13 cellular contexts compared by ENCODE assay signal in the genomic region with DNA sequence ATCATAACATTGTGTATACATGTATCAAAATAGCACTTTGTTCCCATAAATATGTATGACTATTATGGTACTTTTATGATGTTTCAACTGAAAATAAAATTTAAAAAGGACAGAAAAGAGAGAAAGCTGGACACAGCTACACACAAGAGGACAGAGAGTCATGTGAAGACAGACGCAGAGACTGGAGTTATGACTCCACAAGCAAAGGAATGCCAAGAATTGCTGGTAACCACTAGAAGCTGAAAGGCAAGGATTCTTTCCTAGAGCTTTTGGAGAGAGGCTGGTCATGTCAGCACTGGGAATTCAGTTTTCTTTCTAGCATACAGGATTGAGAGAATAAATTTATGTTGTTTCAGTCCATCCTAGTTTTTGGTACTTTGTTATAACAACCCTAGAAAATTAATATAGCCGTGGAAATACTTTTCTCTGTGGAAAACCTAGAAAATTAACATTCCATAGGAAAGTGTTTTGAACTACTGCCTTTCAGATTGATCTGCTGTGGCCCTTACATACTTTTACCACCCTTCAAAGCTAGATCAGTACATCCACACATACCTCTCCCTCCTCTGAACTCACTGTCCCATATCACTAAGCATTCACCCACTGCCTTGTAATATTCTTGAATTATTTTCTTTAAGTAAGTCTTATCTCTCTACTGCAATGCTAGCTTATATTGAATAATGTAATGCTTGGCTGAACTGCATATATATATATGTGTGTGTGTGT.
DNase-seq lines count a peak whose midpoint lies in the region; ATAC-seq and TF ChIP-seq lines count a peak whose summit lies in the region.
"Had no signal": no experiment of that assay in that cellular context is flagged by ENCODE, and none has a peak within 500 bp of the region (broad histone marks: within the 10 kb centered on the region; RNA-seq: fewer than 3 reads in every experiment).

No MANE protein-coding gene starts in this region.

- peak; percentile 17 for DNase-seq in ELF-1 (ENCODE audit: low read depth, low spot score)
- no peak for DNase-seq in RWPE2 (ENCODE audit: low spot score)
- peak; percentile 89 to 90 for DNase-seq in fibroblast of lung (ENCODE audit: low read depth in 2 of 2)
- DNase-seq in trophoblast cell: peak; percentile 43 to 79
- DNase-seq in NCI-H69 (lab: John Stamatoyannopoulos, UW): no peak
- DNase-seq in progenitor cell of endocrine pancreas (ENCODE audit: low spot score, unreplicated experiment): no peak
- DNase-seq in neural progenitor cell (ENCODE audit: low spot score): no peak
- DNase-seq: erythroblast, NCI-H526, right lobe of liver had no signal

- H3K79me1 ChIP-seq in trophoblast cell (ENCODE audit: low read length): peaks cover 5% of the 10 kb centered on the region

- WGBS in trophoblast cell (ENCODE audit: extremely low coverage, insufficient coverage, insufficient read length): no CpG with 5 or more reads among the region's 2 CpGs

- no peak overlapping the region for H2BK120ac ChIP-seq in trophoblast cell (ENCODE audit: insufficient read depth, low read length, poor library complexity)

- no peaks in the 10 kb centered on the region for H3K9me3 Mint-ChIP-seq in progenitor cell of endocrine pancreas (ENCODE audit: low read depth)
- no peaks in the 10 kb centered on the region for H3K9me3 Mint-ChIP-seq in neural progenitor cell

- H3K4me1 Mint-ChIP-seq in progenitor cell of endocrine pancreas (ENCODE audit: low read depth) (peaks cover 17% of the 10 kb centered on the region), neural progenitor cell (no peaks in the 10 kb centered on the region)

- no peak overlapping the region for H4K91ac ChIP-seq in trophoblast cell (ENCODE audit: low read depth, low read length)

- no peak overlapping the region for H2AFZ ChIP-seq in fibroblast of lung (ENCODE audit: low read length)
- no peak overlapping the region for H2AFZ ChIP-seq in trophoblast cell (ENCODE audit: insufficient read depth, low read length, poor library complexity)
- H2AFZ ChIP-seq in neural progenitor cell (replicated peaks): no peak overlapping the region

- H3K9ac ChIP-seq in fibroblast of lung (ENCODE audit: insufficient read depth, low read length): no peak overlapping the region
- H3K9ac ChIP-seq in trophoblast cell (ENCODE audit: low read length): no peak overlapping the region
- no peak overlapping the region for H3K9ac ChIP-seq in neural progenitor cell

- H3K79me2 ChIP-seq in fibroblast of lung (ENCODE audit: control insufficient read depth, insufficient read depth, low read length) (no peaks in the 10 kb centered on the region), trophoblast cell (ENCODE audit: control insufficient read depth, insufficient read depth, low read length, poor library complexity) (no peaks in the 10 kb centered on the region), neural progenitor cell (ENCODE audit: low read depth) (no peaks in the 10 kb centered on the region)

- peak overlapping the region; percentile 10 for H3K4me2 ChIP-seq in fibroblast of lung (ENCODE audit: extremely low read depth, insufficient read depth, low read length)
- peak overlapping the region; percentile 33 for H3K4me2 ChIP-seq in trophoblast cell (ENCODE audit: low read length)
- H3K4me2 ChIP-seq in neural progenitor cell: no peak overlapping the region

- H3K27ac ChIP-seq in RWPE2 (ENCODE audit: poor library complexity, severe bottlenecking) (peak overlapping the region; percentile 46), fibroblast of lung (ENCODE audit: insufficient read depth, low read length) (peak overlapping the region; percentile 62), trophoblast cell (ENCODE audit: low read depth, low read length) (peak overlapping the region; percentile 61), neural progenitor cell (no peak overlapping the region)
- H3K27ac ChIP-seq: adrenal gland, right lobe of liver had no signal

- TF ChIP-seq CTCF in RWPE2 (IDR thresholded peaks at IDR 0.05; ENCODE audit: poor library complexity, severe bottlenecking): no peak
- no peak for TF ChIP-seq CTCF in fibroblast of lung (conservative IDR thresholded peaks at IDR 0.05 in 1 of 2, IDR thresholded peaks at IDR 0.05 in 1 of 2; ENCODE audit: low read depth in 1 of 2, low read length in 2 of 2)
- TF ChIP-seq CTCF in progenitor cell of endocrine pancreas (IDR thresholded peaks at IDR 0.05; ENCODE audit: unreplicated experiment): no peak
- TF ChIP-seq CTCF in neural progenitor cell (IDR thresholded peaks at IDR 0.05): no peak

- H3K4me3 Mint-ChIP-seq in progenitor cell of endocrine pancreas (ENCODE audit: low read depth) (no peak overlapping the region), neural progenitor cell (no peak overlapping the region)

- no peak overlapping the region for H4K12ac ChIP-seq in trophoblast cell (ENCODE audit: low read depth, low read length)

- H3K27ac Mint-ChIP-seq in progenitor cell of endocrine pancreas: no peak overlapping the region
- no peak overlapping the region for H3K27ac Mint-ChIP-seq in neural progenitor cell

- no peak overlapping the region for H3K23ac ChIP-seq in trophoblast cell (ENCODE audit: low read length)

- H3K36me3 Mint-ChIP-seq in progenitor cell of endocrine pancreas (ENCODE audit: insufficient read depth) (no peaks in the 10 kb centered on the region), neural progenitor cell (no peaks in the 10 kb centered on the region)

- no peak overlapping the region for H4K8ac ChIP-seq in trophoblast cell (ENCODE audit: low read depth, low read length)

- no peak overlapping the region for H3K18ac ChIP-seq in trophoblast cell (ENCODE audit: low read length)

- H3K27me3 Mint-ChIP-seq in progenitor cell of endocrine pancreas (no peaks in the 10 kb centered on the region), neural progenitor cell (ENCODE audit: insufficient read depth, low read depth) (no peaks in the 10 kb centered on the region)

- H3K9me3 ChIP-seq in RWPE2 (ENCODE audit: severe bottlenecking): peaks cover 1% of the 10 kb centered on the region
- H3K9me3 ChIP-seq in fibroblast of lung (ENCODE audit: control insufficient read depth, insufficient read depth, low read depth, low read length): no peaks in the 10 kb centered on the region
- no peaks in the 10 kb centered on the region for H3K9me3 ChIP-seq in trophoblast cell (ENCODE audit: insufficient read depth, low read depth, low read length)
- H3K9me3 ChIP-seq in neural progenitor cell (ENCODE audit: low read depth): no peaks in the 10 kb centered on the region
- H3K9me3 ChIP-seq: adrenal gland, right lobe of liver had no signal

- no peak overlapping the region for H2BK12ac ChIP-seq in trophoblast cell (ENCODE audit: low read length)

- no peak overlapping the region for H3K4ac ChIP-seq in trophoblast cell (ENCODE audit: low read depth, low read length)

- no peak overlapping the region for H3K14ac ChIP-seq in trophoblast cell (ENCODE audit: low read length)

- H4K20me1 ChIP-seq in fibroblast of lung (ENCODE audit: control insufficient read depth, extremely low read depth, insufficient read depth, low read length): no peaks in the 10 kb centered on the region
- H4K20me1 ChIP-seq in neural progenitor cell (ENCODE audit: low read depth): no peaks in the 10 kb centered on the region

- H3F3A ChIP-seq in neural progenitor cell (ENCODE audit: low read depth): no peaks in the 10 kb centered on the region

- peaks cover 40% of the 10 kb centered on the region for H3K4me1 ChIP-seq in RWPE2 (ENCODE audit: insufficient read depth, poor library complexity, severe bottlenecking)
- H3K4me1 ChIP-seq in fibroblast of lung (ENCODE audit: control insufficient read depth, extremely low read depth, insufficient read depth, low read length): peaks cover 5% of the 10 kb centered on the region
- peaks cover 2% of the 10 kb centered on the region in 2 experiments for H3K4me1 ChIP-seq in trophoblast cell (ENCODE audit: control insufficient read depth in 1 of 2, insufficient read depth in 2 of 2, low read length in 2 of 2)
- H3K4me1 ChIP-seq in neural progenitor cell: no peaks in the 10 kb centered on the region
- H3K4me1 ChIP-seq: adrenal gland, right lobe of liver had no signal

- ATAC-seq in RWPE2 (ENCODE audit: low read depth): peak; percentile 93
- ATAC-seq in HG03432 (IDR thresholded peaks at IDR 0.05; ENCODE audit: unreplicated experiment): no peak
- ATAC-seq: right lobe of liver had no signal

- no peaks in the 10 kb centered on the region for H3K27me3 ChIP-seq in RWPE2 (ENCODE audit: insufficient read depth, poor library complexity, severe bottlenecking)
- no peaks in the 10 kb centered on the region for H3K27me3 ChIP-seq in fibroblast of lung (ENCODE audit: control insufficient read depth, insufficient read depth, low read length)
- no peaks in the 10 kb centered on the region for H3K27me3 ChIP-seq in trophoblast cell (ENCODE audit: insufficient read depth, low read length)
- H3K27me3 ChIP-seq in neural progenitor cell: no peaks in the 10 kb centered on the region
- H3K27me3 ChIP-seq: adrenal gland, right lobe of liver had no signal

- no peaks in the 10 kb centered on the region for H3K36me3 ChIP-seq in RWPE2 (ENCODE audit: low read depth)
- no peaks in the 10 kb centered on the region for H3K36me3 ChIP-seq in fibroblast of lung (ENCODE audit: control insufficient read depth, insufficient read depth, low read length)
- no peaks in the 10 kb centered on the region for H3K36me3 ChIP-seq in trophoblast cell (ENCODE audit: control insufficient read depth in 1 of 2, insufficient read depth in 2 of 2, low read length in 2 of 2)
- no peaks in the 10 kb centered on the region for H3K36me3 ChIP-seq in neural progenitor cell
- H3K36me3 ChIP-seq: adrenal gland, right lobe of liver had no signal

- no peak overlapping the region for H2BK5ac ChIP-seq in trophoblast cell (ENCODE audit: low read depth, low read length, poor library complexity)

- H3K4me3 ChIP-seq in RWPE2 (ENCODE audit: severe bottlenecking) (no peak overlapping the region), fibroblast of lung (replicated peaks in 1 of 4; ENCODE audit: control extremely low read depth in 1 of 4, insufficient read depth in 1 of 4, low read depth in 3 of 4, low read length in 4 of 4) (no peak overlapping the region), trophoblast cell (ENCODE audit: low read depth, low read length) (no peak overlapping the region), neural progenitor cell (no peak overlapping the region)
- H3K4me3 ChIP-seq: adrenal gland, lung, right lobe of liver had no signal

- H2AK5ac ChIP-seq in trophoblast cell (ENCODE audit: low read length): no peak overlapping the region

Comparison
In these comparisons a context has a peak if more than half of its experiments do, and no peak if none do; other contexts are left out.
1. DNase-seq: peak in ELF-1 (single experiment), fibroblast of lung (2 of 2) and trophoblast cell (2 of 2); none in RWPE2 (single experiment), NCI-H69 (single experiment), progenitor cell of endocrine pancreas (single experiment) and neural progenitor cell (single experiment).